In genomic region chr4:8191136-8191747, GRCh38 we compare ENCODE assay signal across 8 cellular contexts. TPM values are rescaled to one million over a fixed set of nuclear protein-coding genes. Genes with fewer than 3 reads are reported as not detected.
DNase-seq lines count a peak whose midpoint lies in the region; ATAC-seq lines count a peak whose summit lies in the region.

No MANE protein-coding gene starts in this region.

- DNase-seq in COLO668 (lab: John Stamatoyannopoulos, UW; ENCODE audit: unreplicated experiment), result peak; percentile 26
- peak; percentile 63 to 82 for DNase-seq in SW 1271 (lab: John Stamatoyannopoulos, UW)
- DNase-seq in Right ventricle myocardium inferior (ENCODE audit: missing footprints), result peak; percentile 88
- DNase-seq in sciatic nerve (ENCODE audit: low spot score), result no peak
- no peak for DNase-seq in NK-92 (lab: John Stamatoyannopoulos, UW; ENCODE audit: unreplicated experiment)
- DNase-seq in HT-29 (ENCODE audit: low spot score), result no peak

- intact Hi-C loops in Right ventricle myocardium inferior (cut with DNase I), result no loop called here
- intact Hi-C loops in sciatic nerve (cut with DNase I), result no loop called here

- peak; percentile 41 for ATAC-seq in HG02642 (IDR thresholded peaks at IDR 0.05; ENCODE audit: poor library complexity, unreplicated experiment)
- peak; percentile 58 for ATAC-seq in Right ventricle myocardium inferior
- ATAC-seq in sciatic nerve, result peak; percentile 72
- no peak for ATAC-seq in HG02623 (IDR thresholded peaks at IDR 0.05; ENCODE audit: unreplicated experiment)

RNA-seq across cellular contexts. Expression of gene SH3TC1, which starts 7.8 kb away (rescaled TPM):
- total RNA-seq in Right ventricle myocardium inferior (11.2 TPM), sciatic nerve (52.2 TPM)
- total RNA-seq in HT-29 (2014; rRNA removed; shearing (Covaris generic)), result 22.6 and 32.0 TPM in 2 replicates

RNA-seq across cellular contexts. Expression of gene ABLIM2, which starts 32.6 kb away (rescaled TPM):
- total RNA-seq in Right ventricle myocardium inferior, result 24.9 TPM
- total RNA-seq in sciatic nerve, result 44.4 TPM
- 0.13 TPM in 1 of 2 replicates, not detected in the other for total RNA-seq in HT-29 (2014; rRNA removed; shearing (Covaris generic))

Comparison
In these comparisons a context has a peak if more than half of its experiments do, and no peak if none do; other contexts are left out.
1. DNase-seq: peak in COLO668 (single experiment), SW 1271 (2 of 2) and Right ventricle myocardium inferior (single experiment); none in sciatic nerve (single experiment), NK-92 (single experiment) and HT-29 (single experiment).
2. RNA of gene ABLIM2, which starts 32.6 kb away (total RNA-seq): 44.4 TPM in sciatic nerve (single experiment) and 24.9 TPM in Right ventricle myocardium inferior (single experiment); 0.13 TPM in HT-29; every median in the first group is over 10 times any median in the second.